36 cellular contexts compared by ENCODE assay signal in the genomic region with DNA sequence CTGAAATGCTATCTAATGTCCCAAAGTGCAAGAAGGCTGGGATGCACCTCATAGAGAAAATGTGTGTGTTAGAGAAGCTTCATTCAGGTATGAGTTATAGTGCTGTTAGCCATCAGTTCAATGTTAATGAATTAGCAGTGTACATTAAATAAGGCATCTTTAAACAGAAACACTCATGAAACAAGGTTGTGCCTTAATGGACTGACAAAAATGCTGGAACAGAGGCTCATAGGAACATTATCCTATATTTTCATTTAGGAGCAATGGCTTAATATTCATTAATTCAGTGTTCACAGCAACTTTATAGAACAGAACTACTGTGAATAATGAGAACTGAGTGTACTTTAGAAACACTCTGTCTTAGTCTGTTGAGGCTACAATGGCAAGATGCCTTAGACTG.
"Had no signal": no experiment of that assay in that cellular context is flagged by ENCODE, and none has a peak within 500 bp of the region (broad histone marks: within the 10 kb centered on the region; RNA-seq: fewer than 3 reads in every experiment).

No MANE protein-coding gene starts in this region.

- DNase-seq: Karpas-422, Kasumi-1, MG63, MM.1S, MV-4-11, NCI-H1048, NCI-H1092, NCI-H1092 treated with DMSO at 0.1 percent for 48 hours, NCI-H1105, NCI-H1105 treated with DMSO at 0.1 percent for 48 hours, NCI-H1417, NCI-H1417 treated with DMSO at 0.1 percent for 48 hours, NCI-H1436, NCI-H1436 treated with DMSO at 0.1 percent for 48 hours, NCI-H146, NCI-H1694, NCI-H1694 treated with DMSO at 0.1 percent for 48 hours, NCI-H187, NCI-H187 treated with DMSO at 0.1 percent for 48 hours, NCI-H1930, NCI-H2029, NCI-H2029 treated with DMSO at 0.1 percent for 48 hours, NCI-H2081, NCI-H2081 treated with DMSO at 0.1 percent for 48 hours, NCI-H2107, NCI-H2171, NCI-H2171 treated with DMSO at 0.1 percent for 48 hours, NCI-H2227 treated with DMSO at 0.1 percent for 48 hours, NCI-H226, NCI-H345, NCI-H446, NCI-H446 treated with DMSO at 0.1 percent for 48 hours, NCI-H510A, NCI-H510A treated with DMSO at 0.1 percent for 48 hours, NCI-H524, NCI-H524 treated with DMSO at 0.1 percent for 48 hours had no signal

- H3K27me3 ChIP-seq: MG63 had no signal

- H3K4me3 ChIP-seq: MG63 had no signal

- H3K36me3 ChIP-seq: MG63 had no signal

- H3K9me3 ChIP-seq: MG63 had no signal
